In the genomic region with DNA sequence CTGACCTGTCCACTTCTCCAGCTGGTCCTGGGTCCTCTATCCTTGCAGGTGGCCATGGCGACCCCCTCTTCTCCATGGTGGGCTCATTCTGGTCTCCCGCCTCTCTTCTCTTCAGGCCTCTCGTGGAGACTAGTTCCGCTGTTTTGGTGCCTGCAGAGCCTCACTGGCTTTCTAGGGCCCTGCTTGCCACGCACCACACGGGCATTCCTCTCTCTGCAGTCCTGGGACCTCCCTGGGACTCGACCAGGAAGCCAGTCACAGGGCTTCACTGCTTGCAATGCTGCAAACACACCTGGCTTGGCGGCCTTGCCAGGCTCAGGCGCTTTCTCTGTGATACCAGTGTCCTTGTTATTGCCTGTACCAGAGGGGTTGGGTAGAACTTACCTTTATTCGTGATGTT, we compare ENCODE assay signal across 29 cellular contexts. TPM values are rescaled to one million over a fixed set of nuclear protein-coding genes. Genes with fewer than 3 reads are reported as not detected.
"Had no signal": no experiment of that assay in that cellular context is flagged by ENCODE, and none has a peak within 500 bp of the region (broad histone marks: within the 10 kb centered on the region; RNA-seq: fewer than 3 reads in every experiment).

No MANE protein-coding gene starts in this region.

- H3K9me3 ChIP-seq: esophagus squamous epithelium, gastrocnemius medialis, heart right ventricle, left lung, lower lobe of right lung, mucosa of descending colon had no signal

- H3K4me3 Mint-ChIP-seq: dendritic cell treated with granulocyte-macrophage colony-stimulating factor and Interleukin-4, amounts not matched to agents 40 ng/mL and 50 ng/mL, for 4 days; effector memory CD8-positive, alpha-beta T cell; endodermal cell; mesothelial cell of epicardium had no signal

- H3K27me3 Mint-ChIP-seq: dendritic cell treated with granulocyte-macrophage colony-stimulating factor and Interleukin-4, amounts not matched to agents 40 ng/mL and 50 ng/mL, for 4 days had no signal

- H3K27ac Mint-ChIP-seq: dendritic cell treated with granulocyte-macrophage colony-stimulating factor and Interleukin-4, amounts not matched to agents 40 ng/mL and 50 ng/mL, for 4 days; endodermal cell; mesothelial cell of epicardium had no signal

- H3K36me3 Mint-ChIP-seq: mesothelial cell of epicardium had no signal

- H3K9me3 Mint-ChIP-seq: dendritic cell treated with granulocyte-macrophage colony-stimulating factor and Interleukin-4, amounts not matched to agents 40 ng/mL and 50 ng/mL, for 4 days; effector memory CD8-positive, alpha-beta T cell; endodermal cell had no signal

- H3K4me3 ChIP-seq: esophagus squamous epithelium, gastrocnemius medialis, heart right ventricle, left lung, lower lobe of right lung, mucosa of descending colon had no signal

- DNase-seq: cortex of kidney; effector CD8-positive, alpha-beta T cell; effector memory CD8-positive, alpha-beta T cell; endodermal cell; erythroblast; esophagus squamous epithelium; foreskin fibroblast; foreskin melanocyte; gastrocnemius medialis; glutamatergic neuron; head of caudate nucleus; heart right ventricle; hippocampal formation; left cardiac atrium; left lung; left ventricle myocardium superior; lower lobe of right lung; mesenchymal stem cell; mucosa of descending colon had no signal

- H3K27ac ChIP-seq: epithelial cell of prostate, esophagus squamous epithelium, gastrocnemius medialis, heart right ventricle, left lung, lower lobe of right lung had no signal

- H3K36me3 ChIP-seq: esophagus squamous epithelium, gastrocnemius medialis, heart right ventricle, left lung, lower lobe of right lung had no signal

- H3K4me1 ChIP-seq: gastrocnemius medialis, left lung, lower lobe of right lung had no signal

- ATAC-seq: effector memory CD8-positive, alpha-beta T cell; esophagus mucosa; gastrocnemius medialis; heart right ventricle; left cardiac atrium; left lung; left ventricle myocardium superior; lower lobe of right lung; mucosa of descending colon had no signal

- H3K27me3 ChIP-seq: gastrocnemius medialis, heart right ventricle, left lung had no signal

- H3K4me1 Mint-ChIP-seq: endodermal cell, mesothelial cell of epicardium had no signal

RNA-seq across cellular contexts. Expression of a gene that starts 9.1 kb away (rescaled TPM):
- total RNA-seq: dermis microvascular lymphatic vessel endothelial cell, endodermal cell, esophagus mucosa, esophagus squamous epithelium, glomerular endothelial cell, left lung, lower leg skin, lower lobe of right lung, lung microvascular endothelial cell, mucosa of descending colon, myocyte had no signal
- polyA plus RNA-seq: keratinocyte had no signal
